ENCODE assay signal across 25 cellular contexts in the genomic region with DNA sequence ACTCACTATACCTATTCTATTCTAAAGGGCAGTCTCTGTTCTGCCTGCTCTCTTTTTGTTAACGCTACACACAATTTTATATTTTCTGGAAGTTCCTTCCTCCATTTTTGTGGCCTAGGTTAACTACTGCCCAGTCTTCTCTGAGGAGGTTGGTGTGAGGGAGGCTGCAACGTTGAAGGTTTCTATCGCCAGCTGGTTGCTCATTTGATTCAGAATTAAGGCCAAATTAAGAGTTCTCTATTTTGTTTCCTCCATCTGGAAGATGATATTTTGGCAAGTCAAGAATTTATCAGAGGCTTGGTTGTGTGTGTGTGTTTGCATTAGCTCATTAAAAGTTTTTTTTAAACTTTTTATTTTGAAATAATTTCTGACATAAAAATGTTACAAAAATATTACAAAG.
"Had no signal": no experiment of that assay in that cellular context is flagged by ENCODE, and none has a peak within 500 bp of the region (broad histone marks: within the 10 kb centered on the region; RNA-seq: fewer than 3 reads in every experiment).

No MANE protein-coding gene starts in this region.

- H3K27ac Mint-ChIP-seq: stimulated activated naive CD8-positive, alpha-beta T cell treated with anti-CD3 and anti-CD28 coated beads, Interleukin-15, Interleukin-2, amounts not matched to agents 100 ng/mL and 50 ng/mL, for 24 hours had no signal

- H3K9me3 Mint-ChIP-seq: stimulated activated naive CD8-positive, alpha-beta T cell treated with anti-CD3 and anti-CD28 coated beads, Interleukin-15, Interleukin-2, amounts not matched to agents 100 ng/mL and 50 ng/mL, for 24 hours had no signal

- H3K4me3 ChIP-seq: lower lobe of right lung, pancreas, prostate gland, skin epidermis, suprapubic skin, thoracic aorta, tibial artery, upper lobe of right lung had no signal

- ATAC-seq: lower lobe of right lung; naive thymus-derived CD8-positive, alpha-beta T cell; pancreas; right cardiac atrium; sciatic nerve; upper lobe of right lung had no signal

- H3K4me3 Mint-ChIP-seq: naive thymus-derived CD8-positive, alpha-beta T cell; stimulated activated naive CD8-positive, alpha-beta T cell treated with anti-CD3 and anti-CD28 coated beads, Interleukin-15, Interleukin-2, amounts not matched to agents 100 ng/mL and 50 ng/mL, for 24 hours had no signal

- H3K4me1 ChIP-seq: lower lobe of right lung, prostate gland, upper lobe of right lung had no signal

- H3K27me3 Mint-ChIP-seq: naive thymus-derived CD8-positive, alpha-beta T cell; stimulated activated naive CD8-positive, alpha-beta T cell treated with anti-CD3 and anti-CD28 coated beads, Interleukin-15, Interleukin-2, amounts not matched to agents 100 ng/mL and 50 ng/mL, for 24 hours had no signal

- H3K9me3 ChIP-seq: lower lobe of right lung, pancreas, prostate gland, suprapubic skin, thoracic aorta, tibial artery, upper lobe of right lung had no signal

- H3K27ac ChIP-seq: lower lobe of right lung, prostate gland, suprapubic skin, thoracic aorta, tibial artery, upper lobe of right lung had no signal

- DNase-seq: hypothalamus; islet precursor cell; lower lobe of right lung; mammary epithelial cell; mesenchymal stem cell; naive thymus-derived CD8-positive, alpha-beta T cell; nucleus accumbens; pancreas; posterior cingulate gyrus; retina; right cardiac atrium; stimulated activated CD4-positive, alpha-beta T cell treated with anti-CD3 and anti-CD28 coated beads, Interleukin-12 subunit alpha, Interleukin-12 subunit beta, amount 100 ng/mL, for 4 hours; stimulated activated CD4-positive, alpha-beta T cell treated with anti-CD3 and anti-CD28 coated beads, Interleukin-15, amount 100 ng/mL, for 24 hours; stimulated activated CD4-positive, alpha-beta T cell treated with anti-CD3 and anti-CD28 coated beads, Interleukin-2, amount 100 ng/mL, for 24 hours; stimulated activated CD4-positive, alpha-beta T cell treated with anti-CD3 and anti-CD28 coated beads, Interleukin-4, amount 100 ng/mL, for 1 hour; stimulated activated naive CD4-positive, alpha-beta T cell; tibial artery; trophoblast cell; upper lobe of right lung had no signal

- H3K27me3 ChIP-seq: pancreas, suprapubic skin, tibial artery, upper lobe of right lung had no signal

- H3K36me3 ChIP-seq: lower lobe of right lung, pancreas, prostate gland, suprapubic skin, thoracic aorta, tibial artery, upper lobe of right lung had no signal
